Comparison of ENCODE assay signal across 8 cellular contexts in the genomic region with DNA sequence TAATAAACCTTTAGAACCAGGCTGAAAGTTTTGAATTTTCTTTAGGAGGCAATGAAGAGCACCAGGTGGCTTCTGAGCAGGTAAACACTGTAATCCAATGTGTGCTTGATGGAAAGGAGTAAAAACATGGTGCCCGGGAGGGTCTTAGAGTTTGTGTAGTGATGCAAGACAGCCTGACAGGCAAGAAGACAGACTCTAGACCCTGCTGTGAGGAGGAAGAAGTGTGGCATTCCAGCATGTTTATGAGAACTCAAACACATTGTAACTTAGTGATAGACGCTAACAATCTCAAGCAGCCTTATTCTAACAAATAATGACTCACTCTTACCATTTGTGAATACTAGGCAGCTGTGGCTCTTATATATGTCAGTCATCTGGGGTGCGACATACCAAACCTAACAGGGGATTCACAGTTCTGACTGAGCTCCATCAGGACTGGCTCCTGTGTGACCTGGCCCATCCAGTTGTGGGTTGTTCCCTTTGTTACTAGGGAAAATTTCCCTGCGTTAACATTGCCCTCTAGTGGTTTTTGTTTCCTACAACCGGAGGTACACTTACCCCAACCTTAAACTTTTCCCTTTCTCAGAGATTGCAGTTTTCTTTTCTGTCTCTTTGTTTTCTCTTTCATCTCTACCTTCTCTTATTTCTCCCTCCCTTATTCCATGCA. TPM values are rescaled to one million over a fixed set of nuclear protein-coding genes. Genes with fewer than 3 reads are reported as not detected.
A peak's percentile ranks its signal among the peaks of the same experiment; 100 is the strongest.
DNase-seq lines count a peak whose midpoint lies in the region; ATAC-seq and TF ChIP-seq lines count a peak whose summit lies in the region.

No MANE protein-coding gene starts in this region.

- H3K4me1 ChIP-seq in hepatocyte (ENCODE audit: insufficient read depth) = no peaks in the 10 kb centered on the region

- peak overlapping the region; percentile 20 for H3K27ac ChIP-seq in hepatocyte

- peak; percentile 82 for ATAC-seq in GM19452 (IDR thresholded peaks at IDR 0.05; ENCODE audit: unreplicated experiment)

- no peaks in the 10 kb centered on the region for H4K20me1 ChIP-seq in hepatocyte (ENCODE audit: insufficient read depth, poor library complexity, severe bottlenecking)

- no peaks in the 10 kb centered on the region for H3K36me3 ChIP-seq in hepatocyte (replicated peaks; ENCODE audit: insufficient read depth, low read depth)

- H2AFZ ChIP-seq in hepatocyte = no peak overlapping the region

- no peak overlapping the region for H3K4me3 ChIP-seq in hepatocyte

- WGBS in hepatocyte (ENCODE audit: low lambda C conversion rate, missing lambda C conversion rate) = 45% methylated on average over 5 of the region's 5 CpGs

- H3K9me2 ChIP-seq in hepatocyte (replicated peaks; ENCODE audit: insufficient read depth) = no peaks in the 10 kb centered on the region

- H3K27me3 ChIP-seq in hepatocyte = no peaks in the 10 kb centered on the region

- no peaks in the 10 kb centered on the region for H3K79me2 ChIP-seq in hepatocyte

- H3K4me2 ChIP-seq in hepatocyte = no peak overlapping the region

- DNase-seq in D341Med (ENCODE audit: low spot score) = peak; percentile 12
- DNase-seq in HT1080 (ENCODE audit: low read depth) = peak; percentile 38
- DNase-seq in SKM-1 treated with dmso at 0.1 percent for 144 hours (lab: John Stamatoyannopoulos, UW; ENCODE audit: unreplicated experiment) = peak; percentile 43
- DNase-seq in activated naive CD8-positive, alpha-beta T cell treated with anti-CD3 and anti-CD28 coated beads, Interleukin-2, amount 50 U/mL, for 16 hours (ENCODE audit: low read depth, low spot score) = peak; percentile 3
- peak; percentile 69 for DNase-seq in hepatocyte (ENCODE audit: low spot score)
- peak; percentile 28 for DNase-seq in stimulated activated CD4-positive, alpha-beta T cell treated with anti-CD3 and anti-CD28 coated beads, Interleukin-12 subunit alpha, Interleukin-12 subunit beta, amount 100 ng/mL, for 4 hours
- no peak for DNase-seq in 8988T

- TF ChIP-seq CTCF in hepatocyte (IDR thresholded peaks at IDR 0.05; ENCODE audit: poor library complexity) = peak; percentile 48

- H3K9me3 ChIP-seq in hepatocyte (ENCODE audit: low read depth) = no peaks in the 10 kb centered on the region

RNA-seq across cellular contexts. Expression of a gene that starts 53.8 kb away (rescaled TPM):
- not detected in 2 replicates for total RNA-seq in HT1080 (2014; rRNA removed; shearing (Covaris generic))
- polyA plus RNA-seq in HT1080 (2015; cell fraction: cytosol; rRNA removed) = not detected in 2 replicates
- polyA plus RNA-seq in HT1080 (2015; cell fraction: nucleus; rRNA removed) = not detected in 2 replicates
- total RNA-seq in hepatocyte = 5.3 and 8.8 TPM in 2 replicates
- 3.2 and 5.6 TPM in 2 replicates for polyA plus RNA-seq in hepatocyte
